14 cellular contexts compared by ENCODE assay signal in genomic region chr2:168633200-168633599, GRCh38.
DNase-seq lines count a peak whose midpoint lies in the region; ATAC-seq and TF ChIP-seq lines count a peak whose summit lies in the region.
"Had no signal": no experiment of that assay in that cellular context is flagged by ENCODE, and none has a peak within 500 bp of the region (broad histone marks: within the 10 kb centered on the region; RNA-seq: fewer than 3 reads in every experiment).

No MANE protein-coding gene starts in this region.

- no peaks in the 10 kb centered on the region for H3K9me3 ChIP-seq in adrenal gland (replicated peaks in 1 of 3)
- H3K9me3 ChIP-seq in cardiac muscle cell (ENCODE audit: low read depth): no peaks in the 10 kb centered on the region
- H3K9me3 ChIP-seq in Caco-2: no peaks in the 10 kb centered on the region

- H3K27ac ChIP-seq in adrenal gland (peak overlapping the region in 3 of 5 donors; percentile 44 to 76 (median 54)), cardiac muscle cell (peak overlapping the region; percentile 74)
- H3K27ac ChIP-seq: foreskin keratinocyte, KMS-11 had no signal

- DNase-seq in EH (ENCODE audit: low read depth) (peak; percentile 37), adrenal gland (peak in 1 of 7 donors; percentile 16), cardiac muscle cell (ENCODE audit: low read depth in 1 of 2, low spot score in 1 of 2) (peak in 1 of 2 donors; percentile 39), osteocyte (ENCODE audit: extremely low spot score, unreplicated experiment) (no peak), Caco-2 (no peak)
- no peak for DNase-seq in activated naive CD4-positive, alpha-beta T cell treated with Interleukin-2 at 50 U/mL for 16 hours
- DNase-seq: ACHN; activated naive CD4-positive, alpha-beta T cell treated with anti-CD3 and anti-CD28 coated beads for 36 hours; foreskin keratinocyte; left colon; T-helper 1 cell had no signal

- H3K4me3 ChIP-seq in adrenal gland: no peak overlapping the region
- no peak overlapping the region for H3K4me3 ChIP-seq in cardiac muscle cell
- no peak overlapping the region for H3K4me3 ChIP-seq in Caco-2 (ENCODE audit: low read depth, low read length)

- 58 to 72% (median 62%) methylated on average over 1 of the region's 1 CpG for WGBS in adrenal gland, 4 donors

- no peak for TF ChIP-seq POLR2A in adrenal gland (IDR thresholded peaks at IDR 0.05)

- H3K27me3 ChIP-seq in adrenal gland: no peaks in the 10 kb centered on the region
- H3K27me3 ChIP-seq in cardiac muscle cell: no peaks in the 10 kb centered on the region
- no peaks in the 10 kb centered on the region for H3K27me3 ChIP-seq in Caco-2 (replicated peaks; ENCODE audit: control insufficient read depth, insufficient read depth, low read length)
- H3K27me3 ChIP-seq: foreskin keratinocyte had no signal

- H3K4me1 Mint-ChIP-seq in osteocyte (ENCODE audit: unreplicated experiment) (peaks cover 37% of the 10 kb centered on the region), Caco-2 (ENCODE audit: low read depth, unreplicated experiment) (peaks cover 14% of the 10 kb centered on the region)

- intact Hi-C loops in adrenal gland (cut with DNase I) (no loop called here), Caco-2 (cut with micrococcal nuclease; ENCODE audit: unreplicated experiment) (no loop called here)

- peak overlapping the region; percentile 91 for H3K27ac Mint-ChIP-seq in osteocyte (ENCODE audit: unreplicated experiment)
- H3K27ac Mint-ChIP-seq in Caco-2 (ENCODE audit: unreplicated experiment): no peak overlapping the region
- H3K27ac Mint-ChIP-seq: activated naive CD4-positive, alpha-beta T cell treated with anti-CD3 and anti-CD28 coated beads for 36 hours had no signal

- CTCF ChIA-PET in Caco-2 (lab: Charles Lee): no interaction called here

- H3K9me3 Mint-ChIP-seq in osteocyte (ENCODE audit: unreplicated experiment) (peaks cover 3% of the 10 kb centered on the region), Caco-2 (ENCODE audit: unreplicated experiment) (no peaks in the 10 kb centered on the region)
- H3K9me3 Mint-ChIP-seq: activated naive CD4-positive, alpha-beta T cell treated with anti-CD3 and anti-CD28 coated beads for 36 hours had no signal

- H3K36me3 ChIP-seq in adrenal gland (replicated peaks in 1 of 2): no peaks in the 10 kb centered on the region
- H3K36me3 ChIP-seq in cardiac muscle cell: no peaks in the 10 kb centered on the region
- H3K36me3 ChIP-seq in Caco-2 (ENCODE audit: control insufficient read depth, insufficient read depth, low read length): no peaks in the 10 kb centered on the region

- no peaks in the 10 kb centered on the region for H3K36me3 Mint-ChIP-seq in osteocyte (ENCODE audit: unreplicated experiment)
- peaks cover 5% of the 10 kb centered on the region for H3K36me3 Mint-ChIP-seq in Caco-2 (ENCODE audit: insufficient read depth, unreplicated experiment)

- ATAC-seq in HG03342 (IDR thresholded peaks at IDR 0.05; ENCODE audit: unreplicated experiment) (no peak), GM21786 (IDR thresholded peaks at IDR 0.05; ENCODE audit: unreplicated experiment) (no peak)
- ATAC-seq: foreskin keratinocyte, left colon had no signal

- H3K4me1 ChIP-seq in adrenal gland (replicated peaks in 1 of 2): peaks cover 0 to 55% of the 10 kb centered on the region in 2 donors
- peaks cover 21% of the 10 kb centered on the region for H3K4me1 ChIP-seq in cardiac muscle cell (ENCODE audit: low read depth)
- H3K4me1 ChIP-seq in Caco-2: 0 out of 2 replicates have a peak, but pooled peaks cover 7% of the 10 kb centered on the region

- H3K4me3 Mint-ChIP-seq in osteocyte (ENCODE audit: unreplicated experiment) (no peak overlapping the region), Caco-2 (ENCODE audit: unreplicated experiment) (no peak overlapping the region)
- H3K4me3 Mint-ChIP-seq: activated naive CD4-positive, alpha-beta T cell treated with anti-CD3 and anti-CD28 coated beads for 36 hours had no signal

- TF ChIP-seq CTCF in adrenal gland (IDR thresholded peaks at IDR 0.05): no peak
- no peak for TF ChIP-seq CTCF in cardiac muscle cell (IDR thresholded peaks at IDR 0.05; ENCODE audit: low read depth, low read length)
- no peak for TF ChIP-seq CTCF in osteocyte (IDR thresholded peaks at IDR 0.05)
- TF ChIP-seq CTCF in Caco-2 (IDR thresholded peaks at IDR 0.05; ENCODE audit: insufficient read depth in 1 of 2, low read depth in 1 of 2, low read length in 1 of 2, severe bottlenecking in 1 of 2, unreplicated experiment in 1 of 2): no peak

- H3K27me3 Mint-ChIP-seq in osteocyte (ENCODE audit: unreplicated experiment) (no peaks in the 10 kb centered on the region), Caco-2 (ENCODE audit: insufficient read depth, unreplicated experiment) (no peaks in the 10 kb centered on the region)

- BruUV-seq in Caco-2 (replicated peaks; lab: Mats Ljungman, UMichigan): no TSS peak

- POLR2A ChIA-PET in Caco-2 (lab: Charles Lee): no interaction called here
